Comparison of ENCODE assay signal across 8 cellular contexts in genomic region chr1:33470495-33471012, GRCh38. TPM values are rescaled to one million over a fixed set of nuclear protein-coding genes. Genes with fewer than 3 reads are reported as not detected.
A peak's percentile ranks its signal among the peaks of the same experiment; 100 is the strongest.
DNase-seq lines count a peak whose midpoint lies in the region; ATAC-seq and TF ChIP-seq lines count a peak whose summit lies in the region.

No MANE protein-coding gene starts in this region.

- no peak overlapping the region for H3K9ac ChIP-seq in rectal smooth muscle tissue (ENCODE audit: low read length)

- intact Hi-C loops in left ventricle myocardium superior (cut with micrococcal nuclease) = loop anchor here (5.0 to 10.0 kb wide), 2 partner anchors 102 to 144 kb away; no protein-coding TSS in a partner anchor

- TF ChIP-seq CTCF in AG09319 (IDR thresholded peaks at IDR 0.05; ENCODE audit: low read depth, low read length) = peak; percentile 80

- H3K4me3 ChIP-seq in rectal smooth muscle tissue (ENCODE audit: low read length) = no peak overlapping the region

- peak; percentile 67 for DNase-seq in AG09319 (ENCODE audit: extremely low read depth, low read depth)
- peak; percentile 83 for DNase-seq in NCI-H128 (lab: John Stamatoyannopoulos, UW; ENCODE audit: unreplicated experiment)
- peak; percentile 81 for DNase-seq in SKM-1 treated with dmso at 0.1 percent for 144 hours (lab: John Stamatoyannopoulos, UW; ENCODE audit: unreplicated experiment)
- DNase-seq in amniotic epithelial cell (ENCODE audit: low read depth) = peak; percentile 77
- peak; percentile 87 for DNase-seq in left ventricle myocardium superior

- ATAC-seq in GM19455 (IDR thresholded peaks at IDR 0.05; ENCODE audit: unreplicated experiment) (peak; percentile 35), left ventricle myocardium superior (peak; percentile 62), HG03520 (IDR thresholded peaks at IDR 0.05; ENCODE audit: unreplicated experiment) (no peak)

- no peaks in the 10 kb centered on the region for H3K36me3 ChIP-seq in rectal smooth muscle tissue (ENCODE audit: control insufficient read depth, insufficient read depth, low read length)

- H3K27ac ChIP-seq in rectal smooth muscle tissue (ENCODE audit: low read depth, low read length) = peak overlapping the region; percentile 80

- no peaks in the 10 kb centered on the region for H3K27me3 ChIP-seq in rectal smooth muscle tissue (ENCODE audit: control insufficient read depth, insufficient read depth, low read length)

- H3K4me1 ChIP-seq in rectal smooth muscle tissue (ENCODE audit: control insufficient read depth, insufficient read depth, low read length) = peaks cover 11% of the 10 kb centered on the region

RNA-seq across cellular contexts. Expression of gene ZSCAN20, which starts 1.9 kb away (rescaled TPM):
- total RNA-seq in left ventricle myocardium superior = 4.4 TPM

RNA-seq across cellular contexts. Expression of gene PHC2, which starts 39.7 kb away (rescaled TPM):
- 118 TPM for total RNA-seq in left ventricle myocardium superior
